In the genomic region with DNA sequence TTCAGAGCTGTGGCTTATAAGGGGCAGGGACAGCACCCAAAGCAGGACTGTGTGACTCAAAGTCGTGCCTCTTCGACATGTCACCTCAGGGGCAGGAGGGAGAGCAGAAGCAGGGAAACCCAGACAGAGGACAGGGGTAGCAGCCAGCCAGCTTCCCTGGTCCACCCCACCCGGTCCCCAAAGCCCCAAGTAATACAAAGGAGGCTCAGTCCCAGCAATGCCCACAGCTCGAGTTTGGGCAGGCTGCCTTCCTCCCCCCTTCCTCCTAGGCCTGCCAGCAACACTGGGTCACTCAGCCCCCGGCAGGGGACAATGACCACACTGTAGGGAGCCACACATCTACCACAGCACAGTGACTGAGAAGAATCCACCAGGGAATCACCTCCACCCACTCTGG, we compare ENCODE assay signal across 8 cellular contexts. TPM values are rescaled to one million over a fixed set of nuclear protein-coding genes. Genes with fewer than 3 reads are reported as not detected.
DNase-seq lines count a peak whose midpoint lies in the region; ATAC-seq, FAIRE-seq and TF ChIP-seq lines count a peak whose summit lies in the region.

No MANE protein-coding gene starts in this region.

- no peaks in the 10 kb centered on the region for H3K36me3 ChIP-seq in urinary bladder (ENCODE audit: insufficient read depth)

- H3K4me2 ChIP-seq in A549: peak overlapping the region; percentile 94

- H3K36me3 Mint-ChIP-seq in brain (peaks cover 15% of the 10 kb centered on the region), mesothelial cell of epicardium (peaks cover 14% of the 10 kb centered on the region)

- H3K4me1 Mint-ChIP-seq in brain: peaks cover 75% of the 10 kb centered on the region
- peaks cover 73% of the 10 kb centered on the region for H3K4me1 Mint-ChIP-seq in mesothelial cell of epicardium

- WGBS in A549 (ENCODE audit: missing lambda C conversion rate): 18% methylated on average over 4 of the region's 5 CpGs
- WGBS in urinary bladder: 19% methylated on average over 5 of the region's 5 CpGs

- no peak for TF ChIP-seq POLR2A in A549 (IDR thresholded peaks at IDR 0.05; ENCODE audit: low read length)

- peaks cover 20% of the 10 kb centered on the region for H3K27me3 Mint-ChIP-seq in brain
- H3K27me3 Mint-ChIP-seq in mesothelial cell of epicardium (ENCODE audit: low read depth): no peaks in the 10 kb centered on the region

- ATAC-seq in A549 (no peak), HG03159 (IDR thresholded peaks at IDR 0.05; ENCODE audit: unreplicated experiment) (peak; percentile 1), GM18861 (IDR thresholded peaks at IDR 0.05; ENCODE audit: unreplicated experiment) (no peak)

- DNase-seq in A549 (ENCODE audit: low read depth in 1 of 2, low spot score in 1 of 2) (no peak), mesothelial cell of epicardium (ENCODE audit: low spot score in 2 of 2, unreplicated experiment in 2 of 2) (no peak), GM13977 (ENCODE audit: low spot score) (no peak), RCC 7860 (ENCODE audit: low spot score) (no peak)

- H3K27ac Mint-ChIP-seq in brain (peak overlapping the region; percentile 87 to 96 (median 94)), mesothelial cell of epicardium (peak overlapping the region; percentile 95)

- no peak for TF ChIP-seq EP300 in A549 (IDR thresholded peaks at IDR 0.05)

- H3K27ac ChIP-seq in A549 (peak overlapping the region; percentile 98 to 100), urinary bladder (ENCODE audit: low read depth) (peak overlapping the region; percentile 77)

- POLR2A ChIA-PET in A549 (lab: Yijun Ruan, JAX): interaction anchor here (0.6 to 1.7 kb wide), 7 partner anchors 9 to 310 kb away, joined by 3 to 9 read pairs (median 4); a partner anchor contains a TSS

- in situ Hi-C loops in GM13977 (cut with MboI; ENCODE audit: low pct_unique_long_range_greater_than_20kb, low sequenced_read_pairs, unreplicated experiment): loop anchor here (10.0 kb wide), 1 partner anchor 310 kb away; a partner anchor contains a TSS

- peak overlapping the region; percentile 99 for H3K4me3 ChIP-seq in A549
- peak overlapping the region; percentile 14 for H3K4me3 ChIP-seq in urinary bladder (ENCODE audit: low read depth, low read length)

- H3K9me3 ChIP-seq in A549: no peaks in the 10 kb centered on the region

- CTCF ChIA-PET in A549 (lab: Yijun Ruan, JAX): interaction anchor here (1.0 to 2.9 kb wide), 5 partner anchors 11 to 335 kb away, joined by 3 to 18 read pairs (median 4); a partner anchor contains a TSS

- TF ChIP-seq CTCF in A549 (IDR thresholded peaks at IDR 0.05): no peak
- no peak for TF ChIP-seq CTCF in brain (conservative IDR thresholded peaks at IDR 0.05)
- TF ChIP-seq CTCF in mesothelial cell of epicardium (IDR thresholded peaks at IDR 0.05; ENCODE audit: unreplicated experiment): no peak
- no peak for TF ChIP-seq CTCF in GM13977 (IDR thresholded peaks at IDR 0.05; ENCODE audit: extremely low read depth, insufficient read depth, missing control alignments)

- H3K4me1 ChIP-seq in A549 (peaks cover 60% of the 10 kb centered on the region), urinary bladder (ENCODE audit: insufficient read depth) (peaks cover 1% of the 10 kb centered on the region)

- FAIRE-seq in A549 (lab: Jason Lieb, UNC) (no peak), RCC 7860 (lab: Jason Lieb, UNC) (no peak)

- no peak for TF ChIP-seq RAD21 in A549 (conservative IDR thresholded peaks at IDR 0.05 in 1 of 2, IDR thresholded peaks at IDR 0.05 in 1 of 2)

- H3K9me3 Mint-ChIP-seq in brain: peaks cover 0 to 4% (median 0%) of the 10 kb centered on the region in 5 experiments
- no peaks in the 10 kb centered on the region for H3K9me3 Mint-ChIP-seq in mesothelial cell of epicardium

- H3K4me3 Mint-ChIP-seq in brain: peak overlapping the region; percentile 77 to 93 (median 86)
- H3K4me3 Mint-ChIP-seq in mesothelial cell of epicardium: peak overlapping the region; percentile 78

TF ChIP-seq in A549, 52 proteins besides CTCF, POLR2A, EP300 and RAD21:
- TF ChIP-seq, protein P1, sequence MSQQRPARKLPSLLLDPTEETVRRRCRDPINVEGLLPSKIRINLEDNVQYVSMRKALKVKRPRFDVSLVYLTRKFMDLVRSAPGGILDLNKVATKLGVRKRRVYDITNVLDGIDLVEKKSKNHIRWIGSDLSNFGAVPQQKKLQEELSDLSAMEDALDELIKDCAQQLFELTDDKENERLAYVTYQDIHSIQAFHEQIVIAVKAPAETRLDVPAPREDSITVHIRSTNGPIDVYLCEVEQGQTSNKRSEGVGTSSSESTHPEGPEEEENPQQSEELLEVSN (IDR thresholded peaks at IDR 0.05; ENCODE audit: borderline replicate concordance, low read depth): no peak
- TF ChIP-seq MYC (IDR thresholded peaks at IDR 0.05; ENCODE audit: borderline replicate concordance, low read length) (no peak), HOXB5 (CRISPR knock-in tag; IDR thresholded peaks at IDR 0.05) (no peak), ZFP36 (IDR thresholded peaks at IDR 0.05; ENCODE audit: borderline replicate concordance, partially characterized antibody) (no peak), HDAC2 (IDR thresholded peaks at IDR 0.05) (no peak), CEBPB (IDR thresholded peaks at IDR 0.05) (no peak), ZC3H11A (IDR thresholded peaks at IDR 0.05) (no peak), PHF8 (IDR thresholded peaks at IDR 0.05; ENCODE audit: borderline replicate concordance, low read depth) (no peak), KDM5A (IDR thresholded peaks at IDR 0.05) (no peak), CHD2 (IDR thresholded peaks at IDR 0.05; ENCODE audit: low read length, partially characterized antibody) (no peak), ZSCAN20 (CRISPR knock-in tag; IDR thresholded peaks at IDR 0.05) (no peak), HOXA7 (CRISPR knock-in tag; IDR thresholded peaks at IDR 0.05) (no peak), TP53 (CRISPR knock-in tag; IDR thresholded peaks at IDR 0.05) (no peak), TFCP2L1 (CRISPR knock-in tag; IDR thresholded peaks at IDR 0.05) (no peak), CBX2 (IDR thresholded peaks at IDR 0.05; ENCODE audit: borderline replicate concordance, low read depth) (no peak)
- TF ChIP-seq, protein P2, sequence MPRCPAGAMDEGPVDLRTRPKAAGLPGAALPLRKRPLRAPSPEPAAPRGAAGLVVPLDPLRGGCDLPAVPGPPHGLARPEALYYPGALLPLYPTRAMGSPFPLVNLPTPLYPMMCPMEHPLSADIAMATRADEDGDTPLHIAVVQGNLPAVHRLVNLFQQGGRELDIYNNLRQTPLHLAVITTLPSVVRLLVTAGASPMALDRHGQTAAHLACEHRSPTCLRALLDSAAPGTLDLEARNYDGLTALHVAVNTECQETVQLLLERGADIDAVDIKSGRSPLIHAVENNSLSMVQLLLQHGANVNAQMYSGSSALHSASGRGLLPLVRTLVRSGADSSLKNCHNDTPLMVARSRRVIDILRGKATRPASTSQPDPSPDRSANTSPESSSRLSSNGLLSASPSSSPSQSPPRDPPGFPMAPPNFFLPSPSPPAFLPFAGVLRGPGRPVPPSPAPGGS (IDR thresholded peaks at IDR 0.05): no peak
- TF ChIP-seq, protein P3, sequence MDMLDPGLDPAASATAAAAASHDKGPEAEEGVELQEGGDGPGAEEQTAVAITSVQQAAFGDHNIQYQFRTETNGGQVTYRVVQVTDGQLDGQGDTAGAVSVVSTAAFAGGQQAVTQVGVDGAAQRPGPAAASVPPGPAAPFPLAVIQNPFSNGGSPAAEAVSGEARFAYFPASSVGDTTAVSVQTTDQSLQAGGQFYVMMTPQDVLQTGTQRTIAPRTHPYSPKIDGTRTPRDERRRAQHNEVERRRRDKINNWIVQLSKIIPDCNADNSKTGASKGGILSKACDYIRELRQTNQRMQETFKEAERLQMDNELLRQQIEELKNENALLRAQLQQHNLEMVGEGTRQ (IDR thresholded peaks at IDR 0.05): no peak
TF ChIP-seq in A549: peak in this region for 0.

RNA-seq across cellular contexts. Expression of a gene that starts 2.4 kb away (rescaled TPM):
- 255 and 321 TPM in 2 replicates for polyA plus RNA-seq in A549 (2011; rRNA removed)
- polyA plus RNA-seq in A549 (2012; cell fraction: cytosol; rRNA removed): 480 and 593 TPM in 2 replicates
- polyA plus RNA-seq in A549 (2012; cell fraction: nucleus; rRNA removed): 262 and 310 TPM in 2 replicates
- 278 to 298 TPM (median 296 TPM) in 3 replicates for polyA plus RNA-seq in A549 (2017; fragmentation: RNase III; extraction: RNeasy Plus Mini Kit Qiagen cat#74134 plus additional on column Dnase treatment)
- polyA minus RNA-seq in A549 (2011; rRNA and poly(A)+ RNA removed): 246 and 323 TPM in 2 replicates
- 132 TPM for polyA plus RNA-seq in brain (ENCODE audit: insufficient read depth, low read depth, low replicate concordance)
- total RNA-seq in mesothelial cell of epicardium: 159 to 163 TPM (median 162 TPM) in 3 replicates
- 149 TPM for total RNA-seq in urinary bladder
- polyA plus RNA-seq in urinary bladder: 300 TPM

RNA-seq across cellular contexts. Expression of a gene that starts 10.6 kb away (rescaled TPM):
- polyA plus RNA-seq in A549 (2011; rRNA removed): 0.62 and 0.66 TPM in 2 replicates
- polyA plus RNA-seq in A549 (2012; cell fraction: cytosol; rRNA removed): 0.79 and 1.0 TPM in 2 replicates
- 1.5 TPM in 2 replicates for polyA plus RNA-seq in A549 (2012; cell fraction: nucleus; rRNA removed)
- polyA plus RNA-seq in A549 (2017; fragmentation: RNase III; extraction: RNeasy Plus Mini Kit Qiagen cat#74134 plus additional on column Dnase treatment): 0.32 to 0.51 TPM (median 0.33 TPM) in 3 replicates
- polyA minus RNA-seq in A549 (2011; rRNA and poly(A)+ RNA removed): 0.21 and 0.58 TPM in 2 replicates
- polyA plus RNA-seq in brain (ENCODE audit: insufficient read depth, low read depth, low replicate concordance): 1.6 TPM
- total RNA-seq in mesothelial cell of epicardium: 4.3 to 4.7 TPM (median 4.4 TPM) in 3 replicates
- total RNA-seq in urinary bladder: 0.37 TPM
- 1.5 TPM for polyA plus RNA-seq in urinary bladder

RNA-seq across cellular contexts. Expression of a gene that starts 30.1 kb away (rescaled TPM):
- polyA plus RNA-seq in A549 (2011; rRNA removed): 27.3 and 28.3 TPM in 2 replicates
- polyA plus RNA-seq in A549 (2012; cell fraction: cytosol; rRNA removed): 40.0 and 41.3 TPM in 2 replicates
- 198 and 206 TPM in 2 replicates for polyA plus RNA-seq in A549 (2012; cell fraction: nucleus; rRNA removed)
- polyA plus RNA-seq in A549 (2017; fragmentation: RNase III; extraction: RNeasy Plus Mini Kit Qiagen cat#74134 plus additional on column Dnase treatment): 34.5 to 37.4 TPM (median 37.3 TPM) in 3 replicates
- polyA minus RNA-seq in A549 (2011; rRNA and poly(A)+ RNA removed): 52.7 and 57.7 TPM in 2 replicates
- polyA plus RNA-seq in brain (ENCODE audit: insufficient read depth, low read depth, low replicate concordance): 25.7 TPM
- total RNA-seq in mesothelial cell of epicardium: 145 to 163 TPM (median 154 TPM) in 3 replicates
- total RNA-seq in urinary bladder: 27.5 TPM
- 36.1 TPM for polyA plus RNA-seq in urinary bladder
